17 cellular contexts compared by ENCODE assay signal in genomic region chr2:30349691-30350090, GRCh38.
"Had no signal": no experiment of that assay in that cellular context is flagged by ENCODE, and none has a peak within 500 bp of the region (broad histone marks: within the 10 kb centered on the region; RNA-seq: fewer than 3 reads in every experiment).

No MANE protein-coding gene starts in this region.

- H3K4me2 ChIP-seq: neural progenitor cell had no signal

- H3K4me1 ChIP-seq: SJCRH30 had no signal

- H3K9ac ChIP-seq: neural progenitor cell had no signal

- H3K9me3 ChIP-seq: gastroesophageal sphincter, ovary, sigmoid colon, SJCRH30, spleen, transverse colon had no signal

- H3K27ac Mint-ChIP-seq: activated CD8-positive, alpha-beta T cell treated with anti-CD3 and anti-CD28 coated beads, Interleukin-2, amount 10 ng/mL, durations not matched to agents 7 days and 5 days; activated T-cell treated with anti-CD3 and anti-CD28 coated beads, Interleukin-2, amount 50 U/mL, for 72 hours; naive B cell; neural progenitor cell; WTC11 had no signal

- H3K27me3 Mint-ChIP-seq: naive B cell had no signal

- H3K4me3 Mint-ChIP-seq: activated CD8-positive, alpha-beta T cell treated with anti-CD3 and anti-CD28 coated beads, Interleukin-2, amount 10 ng/mL, durations not matched to agents 7 days and 5 days; activated T-cell treated with anti-CD3 and anti-CD28 coated beads, Interleukin-2, amount 50 U/mL, for 72 hours; naive B cell; neural progenitor cell; WTC11 had no signal

- H3K36me3 Mint-ChIP-seq: naive B cell, neural progenitor cell, WTC11 had no signal

- ATAC-seq: activated CD8-positive, alpha-beta T cell treated with anti-CD3 and anti-CD28 coated beads, Interleukin-2, amount 10 ng/mL, durations not matched to agents 7 days and 5 days; gastroesophageal sphincter; WTC11 had no signal

- H3K4me3 ChIP-seq: cardiac muscle cell, gastroesophageal sphincter, neural progenitor cell, ovary, sigmoid colon, SJCRH30, spleen, transverse colon had no signal

- H3K36me3 ChIP-seq: cardiac muscle cell, gastroesophageal sphincter, neural progenitor cell, ovary, sigmoid colon, SJCRH30, spleen, transverse colon had no signal

- H3K9me3 Mint-ChIP-seq: neural progenitor cell, WTC11 had no signal

- DNase-seq: activated CD4-positive, alpha-beta T cell treated with anti-CD3 and anti-CD28 coated beads for 4 hours; activated CD8-positive, alpha-beta memory T cell treated with anti-CD3 and anti-CD28 coated beads, Interleukin-2, amount 50 U/mL, for 4 hours; activated CD8-positive, alpha-beta T cell treated with anti-CD3 and anti-CD28 coated beads, Interleukin-2, amount 10 ng/mL, durations not matched to agents 7 days and 5 days; activated naive CD4-positive, alpha-beta T cell; activated T-cell treated with anti-CD3 and anti-CD28 coated beads, Interleukin-2, amount 50 U/mL, for 72 hours; islet precursor cell; naive B cell; ovary; sigmoid colon; SJCRH30; spleen; T-helper 2 cell; transverse colon had no signal

- H3K27ac ChIP-seq: cardiac muscle cell, neural progenitor cell, ovary, SJCRH30, transverse colon had no signal

- H3K27me3 ChIP-seq: cardiac muscle cell, gastroesophageal sphincter, neural progenitor cell, ovary, sigmoid colon, SJCRH30, spleen, transverse colon had no signal
